Comparison of ENCODE assay signal across 8 cellular contexts in the genomic region with DNA sequence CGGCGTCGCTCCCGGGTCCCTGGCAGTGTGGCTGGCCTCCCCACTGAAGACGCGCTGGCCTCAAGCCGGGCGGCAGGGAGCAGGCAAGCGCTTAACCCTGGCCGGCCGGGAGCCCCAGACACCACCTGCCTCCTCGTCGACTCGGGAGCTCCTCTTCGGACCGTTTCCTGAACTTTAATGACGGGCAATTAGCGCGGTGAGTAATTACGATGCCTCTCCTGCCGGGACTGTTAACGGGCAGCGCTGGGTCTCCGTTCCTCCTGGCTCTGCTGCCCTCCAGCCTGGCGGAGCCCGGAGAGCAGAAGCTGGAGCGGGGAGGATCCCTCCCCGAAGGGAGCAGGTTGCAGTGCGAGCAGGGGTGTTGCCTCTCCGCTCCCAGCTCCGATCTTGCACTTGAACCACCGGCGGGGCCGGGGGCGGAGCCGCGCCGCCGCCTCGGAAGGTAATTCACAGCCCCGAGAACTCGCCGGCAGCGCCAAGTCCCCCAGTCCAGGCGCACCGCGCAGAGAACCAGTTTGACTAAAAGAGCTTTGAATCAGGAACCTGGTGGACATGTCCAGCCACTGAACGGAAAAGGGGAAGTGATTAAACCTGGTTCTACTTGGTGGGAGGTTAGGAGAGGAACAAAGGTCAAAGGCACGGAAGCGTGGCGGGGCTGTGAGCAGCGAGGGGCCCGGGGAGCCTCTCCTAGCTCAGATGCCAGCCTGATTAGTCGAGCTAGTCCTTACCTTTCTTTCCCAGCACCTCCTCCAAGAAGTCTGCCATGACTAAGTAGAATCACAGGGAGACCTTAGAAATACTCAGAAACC. TPM values are rescaled to one million over a fixed set of nuclear protein-coding genes. Genes with fewer than 3 reads are reported as not detected.
DNase-seq lines count a peak whose midpoint lies in the region; FAIRE-seq and TF ChIP-seq lines count a peak whose summit lies in the region.

No MANE protein-coding gene starts in this region.

- no peak for TF ChIP-seq CTCF in endothelial cell (IDR thresholded peaks at IDR 0.05; ENCODE audit: unreplicated experiment)

- H3K4me1 Mint-ChIP-seq in endothelial cell (ENCODE audit: unreplicated experiment) = peaks cover 4% of the 10 kb centered on the region

- H3K9me3 Mint-ChIP-seq in endothelial cell (ENCODE audit: unreplicated experiment) = no peaks in the 10 kb centered on the region

- H3K27me3 Mint-ChIP-seq in endothelial cell (ENCODE audit: unreplicated experiment) = peaks cover 7% of the 10 kb centered on the region

- H3K36me3 Mint-ChIP-seq in endothelial cell (ENCODE audit: low read depth, unreplicated experiment) = no peaks in the 10 kb centered on the region

- H3K4me3 Mint-ChIP-seq in endothelial cell (ENCODE audit: unreplicated experiment) = peak overlapping the region; percentile 83

- peaks cover 0 to 14% of the 10 kb centered on the region in 2 donors for H3K4me1 ChIP-seq in muscle layer of duodenum (ENCODE audit: control insufficient read depth in 1 of 2, insufficient read depth in 2 of 2, low read length in 2 of 2)

- H3K9me3 ChIP-seq in muscle layer of duodenum (ENCODE audit: control insufficient read depth in 1 of 2, low read length in 2 of 2) = no peaks in the 10 kb centered on the region

- FAIRE-seq in GM19239 (lab: Jason Lieb, UNC) = peak; percentile 66

- H3K4me3 ChIP-seq in muscle layer of duodenum (ENCODE audit: low read depth in 1 of 2, low read length in 2 of 2) = peak overlapping the region; percentile 71 to 72

- in situ Hi-C loops in ACHN (cut with HindIII; ENCODE audit: low pct_ligation_motif_present, low pct_unique_long_range_greater_than_20kb, low sequenced_read_pairs) = no loop called here

- H3K36me3 ChIP-seq in muscle layer of duodenum (ENCODE audit: control insufficient read depth in 1 of 2, insufficient read depth in 2 of 2, low read length in 2 of 2) = no peaks in the 10 kb centered on the region

- DNase-seq in ACHN (peak; percentile 85), GM19239 (ENCODE audit: insufficient read length, low spot score) (peak; percentile 50), NCI-H2107 treated with DMSO at 0.1 percent for 48 hours (lab: John Stamatoyannopoulos, UW; ENCODE audit: unreplicated experiment) (peak; percentile 64), endothelial cell (ENCODE audit: low spot score) (peak; percentile 41), substantia nigra (lab: John Stamatoyannopoulos, UW) (peak in 25 of 49 donors; percentile 21 to 58 (median 37)), SK-N-DZ (ENCODE audit: low spot score) (no peak)
- DNase-seq in activated CD4-positive, alpha-beta T cell treated with anti-CD3 and anti-CD28 coated beads, Interleukin-2, amount 50 U/mL, for 48 hours = peak; percentile 42 to 57

- H3K27ac ChIP-seq in muscle layer of duodenum (ENCODE audit: low read length) = peak overlapping the region; percentile 45
- peak overlapping the region; percentile 11 for H3K27ac ChIP-seq in substantia nigra (ENCODE audit: low read depth, low read length, poor library complexity, severe bottlenecking)

- H3K27ac Mint-ChIP-seq in endothelial cell (ENCODE audit: unreplicated experiment) = no peak overlapping the region

- peaks cover 11% of the 10 kb centered on the region for H3K27me3 ChIP-seq in muscle layer of duodenum (ENCODE audit: low read depth, low read length)

RNA-seq across cellular contexts. Expression of gene PLEKHA6, which starts 18.3 kb away (rescaled TPM):
- 3.7 TPM for total RNA-seq in endothelial cell (ENCODE audit: unreplicated experiment)
- polyA plus RNA-seq in SK-N-DZ (2014; cell fraction: cytosol; rRNA removed) = 17.1 and 19.1 TPM in 2 replicates
- polyA plus RNA-seq in SK-N-DZ (2014; cell fraction: nucleus; rRNA removed) = 31.2 and 68.2 TPM in 2 replicates

RNA-seq across cellular contexts. Expression of gene PPP1R15B, which starts 33.6 kb away (rescaled TPM):
- 43.2 TPM for total RNA-seq in endothelial cell (ENCODE audit: unreplicated experiment)
- polyA plus RNA-seq in SK-N-DZ (2014; cell fraction: cytosol; rRNA removed) = 38.7 and 40.1 TPM in 2 replicates
- 12.8 and 17.6 TPM in 2 replicates for polyA plus RNA-seq in SK-N-DZ (2014; cell fraction: nucleus; rRNA removed)
